ENCODE assay signal across 9 cellular contexts in the genomic region with DNA sequence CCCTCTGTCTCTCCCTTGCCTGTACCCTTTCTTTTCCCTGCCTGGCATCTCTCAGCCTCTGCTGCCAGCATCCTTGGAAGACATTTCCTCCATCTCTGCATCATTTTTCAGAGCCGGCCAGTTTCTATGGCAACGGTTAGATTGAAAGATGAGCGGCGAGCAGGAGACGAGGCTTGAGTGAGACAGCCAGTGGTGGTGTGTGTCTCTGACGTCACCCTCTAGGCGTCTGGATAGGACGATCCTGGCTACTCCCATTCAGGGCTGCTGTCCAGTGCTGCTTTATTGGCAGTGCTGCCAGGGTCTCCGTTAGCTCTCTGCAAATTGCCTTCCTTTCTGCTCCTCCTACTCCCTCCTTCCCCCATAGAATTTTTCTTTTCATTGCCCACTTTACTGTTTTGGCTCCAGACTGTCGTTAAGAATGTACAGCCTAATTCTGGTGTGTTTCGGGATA. TPM values are rescaled to one million over a fixed set of nuclear protein-coding genes. Genes with fewer than 3 reads are reported as not detected.
DNase-seq lines count a peak whose midpoint lies in the region; ATAC-seq and TF ChIP-seq lines count a peak whose summit lies in the region.
"Had no signal": no experiment of that assay in that cellular context is flagged by ENCODE, and none has a peak within 500 bp of the region (broad histone marks: within the 10 kb centered on the region; RNA-seq: fewer than 3 reads in every experiment).

No MANE protein-coding gene starts in this region.

- no peaks in the 10 kb centered on the region for H3K36me3 ChIP-seq in lower lobe of right lung
- no peaks in the 10 kb centered on the region for H3K36me3 ChIP-seq in upper lobe of right lung

- H3K27ac Mint-ChIP-seq in chondrocyte (ENCODE audit: unreplicated experiment): peak overlapping the region; percentile 1

- intact Hi-C loops in lower lobe of right lung (cut with DNase I): no loop called here
- intact Hi-C loops in upper lobe of right lung (cut with DNase I): no loop called here

- TF ChIP-seq CTCF in chondrocyte (IDR thresholded peaks at IDR 0.05) (no peak), lower lobe of right lung (IDR thresholded peaks at IDR 0.05) (no peak), upper lobe of right lung (IDR thresholded peaks at IDR 0.05) (no peak), GM10266 (IDR thresholded peaks at IDR 0.05; ENCODE audit: control insufficient read depth, insufficient read depth, low read depth, missing control alignments) (no peak)

- H3K27me3 Mint-ChIP-seq in chondrocyte (ENCODE audit: low read depth): no peaks in the 10 kb centered on the region
- H3K27me3 Mint-ChIP-seq: central memory CD8-positive, alpha-beta T cell had no signal

- peak; percentile 46 for DNase-seq in activated CD8-positive, alpha-beta memory T cell treated with anti-CD3 and anti-CD28 coated beads for 24 hours
- DNase-seq in activated CD8-positive, alpha-beta memory T cell treated with anti-CD3 and anti-CD28 coated beads, Interleukin-2, amount 50 U/mL, for 4 hours: no peak
- no peak for DNase-seq in chondrocyte (ENCODE audit: low spot score)
- DNase-seq in lower lobe of right lung: peak; percentile 53
- DNase-seq in upper lobe of right lung: no peak
- DNase-seq in GM10266 (ENCODE audit: extremely low spot score): no peak
- no peak for DNase-seq in NCI-H187 treated with DMSO at 0.1 percent for 48 hours (lab: John Stamatoyannopoulos, UW)

- no peak overlapping the region for H3K4me3 ChIP-seq in lower lobe of right lung
- no peak overlapping the region for H3K4me3 ChIP-seq in upper lobe of right lung

- no peak overlapping the region for H3K4me3 Mint-ChIP-seq in chondrocyte (ENCODE audit: unreplicated experiment)
- H3K4me3 Mint-ChIP-seq: central memory CD8-positive, alpha-beta T cell had no signal

- H3K9me3 ChIP-seq in lower lobe of right lung (no peaks in the 10 kb centered on the region), upper lobe of right lung (no peaks in the 10 kb centered on the region)

- peaks cover 4% of the 10 kb centered on the region for H3K36me3 Mint-ChIP-seq in chondrocyte (ENCODE audit: low read depth)

- H3K27me3 ChIP-seq in lower lobe of right lung (ENCODE audit: low read depth) (no peaks in the 10 kb centered on the region), upper lobe of right lung (no peaks in the 10 kb centered on the region)

- ATAC-seq in lower lobe of right lung (peak; percentile 69 to 76), upper lobe of right lung (peak; percentile 65), GM19395 (IDR thresholded peaks at IDR 0.05; ENCODE audit: unreplicated experiment) (no peak)

- H3K9me3 Mint-ChIP-seq in chondrocyte (ENCODE audit: low read depth): no peaks in the 10 kb centered on the region
- H3K9me3 Mint-ChIP-seq: central memory CD8-positive, alpha-beta T cell had no signal

- no peak overlapping the region for H3K27ac ChIP-seq in lower lobe of right lung
- H3K27ac ChIP-seq in upper lobe of right lung: no peak overlapping the region

- peaks cover 32% of the 10 kb centered on the region for H3K4me1 Mint-ChIP-seq in chondrocyte (ENCODE audit: low read depth)

- H3K4me1 ChIP-seq in lower lobe of right lung (peaks cover 18% of the 10 kb centered on the region), upper lobe of right lung (peaks cover 7% of the 10 kb centered on the region)

RNA-seq across cellular contexts. Expression of a gene that starts 57.9 kb away (rescaled TPM):
- total RNA-seq in chondrocyte (38.1 to 53.7 TPM (median 51.2 TPM) in 3 replicates), lower lobe of right lung (50.6 TPM), upper lobe of right lung (49.6 TPM)

Comparison
In these comparisons a context has a peak if more than half of its experiments do, and no peak if none do; other contexts are left out.
1. DNase-seq: peak in activated CD8-positive, alpha-beta memory T cell treated with anti-CD3 and anti-CD28 coated beads for 24 hours (single experiment) and lower lobe of right lung (single experiment); none in activated CD8-positive, alpha-beta memory T cell treated with anti-CD3 and anti-CD28 coated beads, Interleukin-2, amount 50 U/mL, for 4 hours (single experiment), chondrocyte (single experiment), upper lobe of right lung (single experiment), GM10266 (single experiment) and NCI-H187 treated with DMSO at 0.1 percent for 48 hours (single experiment).